In genomic region chr16:68508641-68509240, GRCh38 we compare ENCODE assay signal across 1 cellular context.
TF ChIP-seq lines count a peak whose summit lies in the region.

No MANE protein-coding gene starts in this region.

TF ChIP-seq in HepG2, 621 proteins besides CTCF, POLR2A, EP300 and RAD21:
- TF ChIP-seq RFX3 (CRISPR knock-in tag; IDR thresholded peaks at IDR 0.05) (no peak), DDIT3 (CRISPR knock-in tag; IDR thresholded peaks at IDR 0.05) (no peak), PBX3 (CRISPR knock-in tag; IDR thresholded peaks at IDR 0.05; ENCODE audit: borderline replicate concordance) (no peak)
